In the genomic region with DNA sequence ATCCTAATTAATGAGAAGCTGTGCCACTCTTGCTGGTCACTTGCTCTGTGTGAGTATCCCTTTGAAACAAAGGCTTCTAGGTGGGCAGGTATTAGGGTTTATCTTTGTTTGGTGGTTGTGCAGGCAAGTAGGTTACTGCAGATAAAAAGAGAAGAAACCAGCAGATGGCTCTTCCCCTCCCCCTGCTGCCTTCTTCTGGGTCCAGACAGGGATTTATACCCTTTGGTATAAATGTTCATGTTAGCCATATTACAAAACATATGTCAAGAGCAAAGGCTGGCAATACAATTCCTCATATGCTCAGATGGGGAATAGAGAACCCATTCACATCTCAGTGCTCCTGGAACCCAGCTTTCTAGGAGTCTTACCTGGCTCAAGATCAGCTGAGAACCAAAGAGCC, we compare ENCODE assay signal across 21 cellular contexts.
"Had no signal": no experiment of that assay in that cellular context is flagged by ENCODE, and none has a peak within 500 bp of the region (broad histone marks: within the 10 kb centered on the region; RNA-seq: fewer than 3 reads in every experiment).

No MANE protein-coding gene starts in this region.

- H3K36me3 Mint-ChIP-seq: mesothelial cell of epicardium, natural killer cell had no signal

- H3K4me1 ChIP-seq: transverse colon had no signal

- H3K4me3 Mint-ChIP-seq: dendritic cell treated with granulocyte-macrophage colony-stimulating factor and Interleukin-4, amounts not matched to agents 40 ng/mL and 50 ng/mL, for 4 days; effector memory CD8-positive, alpha-beta T cell; memory B cell; mesothelial cell of epicardium; natural killer cell; neural crest cell had no signal

- H3K4me1 Mint-ChIP-seq: natural killer cell had no signal

- FAIRE-seq: kidney had no signal

- H3K27me3 Mint-ChIP-seq: dendritic cell treated with granulocyte-macrophage colony-stimulating factor and Interleukin-4, amounts not matched to agents 40 ng/mL and 50 ng/mL, for 4 days had no signal

- H3K27me3 ChIP-seq: esophagus squamous epithelium, gastroesophageal sphincter, spleen, stomach, transverse colon had no signal

- H3K4me3 ChIP-seq: esophagus squamous epithelium, gastroesophageal sphincter, left ventricle myocardium inferior, lower lobe of right lung, spleen, stomach, thoracic aorta, transverse colon had no signal

- H3K27ac ChIP-seq: esophagus squamous epithelium, gastroesophageal sphincter, left ventricle myocardium inferior, lower lobe of right lung, spleen, stomach, thoracic aorta, transverse colon had no signal

- H3K27ac Mint-ChIP-seq: dendritic cell treated with granulocyte-macrophage colony-stimulating factor and Interleukin-4, amounts not matched to agents 40 ng/mL and 50 ng/mL, for 4 days; effector memory CD8-positive, alpha-beta T cell; memory B cell; mesothelial cell of epicardium; natural killer cell had no signal

- H3K36me3 ChIP-seq: esophagus squamous epithelium, gastroesophageal sphincter, left ventricle myocardium inferior, lower lobe of right lung, spleen, stomach, thoracic aorta, transverse colon had no signal

- DNase-seq: effector memory CD8-positive, alpha-beta T cell; esophagus squamous epithelium; foreskin fibroblast; glutamatergic neuron; kidney; left cardiac atrium; left ventricle myocardium inferior; lower lobe of right lung; natural killer cell; posterior cingulate gyrus; spleen; stimulated activated naive CD4-positive, alpha-beta T cell; stomach; substantia nigra; transverse colon had no signal

- H3K9me3 Mint-ChIP-seq: dendritic cell treated with granulocyte-macrophage colony-stimulating factor and Interleukin-4, amounts not matched to agents 40 ng/mL and 50 ng/mL, for 4 days; effector memory CD8-positive, alpha-beta T cell; mesothelial cell of epicardium; natural killer cell; neural crest cell had no signal

- H3K9me3 ChIP-seq: esophagus squamous epithelium, gastroesophageal sphincter, left ventricle myocardium inferior, lower lobe of right lung, spleen, stomach, thoracic aorta, transverse colon had no signal
